8 cellular contexts compared by ENCODE assay signal in the genomic region with DNA sequence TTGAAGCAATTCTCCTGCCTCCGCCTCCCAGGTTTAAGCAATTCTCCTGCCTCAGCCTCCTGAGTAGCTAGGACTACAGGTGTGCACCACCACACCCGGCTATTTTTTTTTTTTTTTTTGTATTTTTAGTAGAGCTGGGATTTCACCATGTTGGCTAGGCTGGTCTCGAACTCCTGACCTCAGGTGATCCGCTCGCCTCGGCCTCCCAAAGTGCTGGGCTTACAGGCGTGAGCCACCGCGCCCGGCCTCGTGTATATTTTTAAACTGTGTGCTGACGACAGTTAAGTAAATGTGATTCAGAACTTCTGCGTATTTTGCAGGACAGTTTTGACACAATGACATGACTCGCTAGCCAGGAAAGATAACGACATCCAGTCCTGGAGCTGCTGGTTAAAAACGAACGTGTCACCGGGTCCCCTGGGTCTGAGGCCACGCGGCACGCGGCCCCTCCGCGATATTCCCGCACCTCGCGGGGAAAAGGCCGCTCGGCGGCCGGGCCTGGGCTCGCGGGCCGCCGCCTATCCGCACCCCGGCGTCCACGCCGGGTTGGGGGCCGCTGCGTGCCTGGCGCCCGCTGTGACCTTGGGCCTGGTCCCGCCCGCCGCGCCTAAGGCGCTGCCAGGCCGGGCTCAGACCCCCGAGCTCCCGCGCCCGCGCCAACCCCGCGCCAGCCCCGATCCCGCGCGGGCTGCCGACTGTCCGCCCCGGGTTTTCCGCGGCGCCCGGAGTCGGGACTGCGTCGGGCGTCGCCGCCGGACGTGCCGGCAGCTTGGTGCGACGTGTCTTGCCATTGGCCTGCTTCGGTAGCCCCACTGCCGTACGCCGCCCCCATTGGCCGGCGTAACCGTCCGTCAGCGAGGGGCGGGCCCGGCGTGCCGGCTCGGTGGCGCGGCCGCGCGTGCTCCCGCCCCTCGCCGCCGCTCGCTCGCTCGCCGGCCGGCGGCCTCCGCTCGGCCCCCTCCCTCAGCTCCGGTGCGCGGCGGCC.
DNase-seq lines count a peak whose midpoint lies in the region; ATAC-seq and TF ChIP-seq lines count a peak whose summit lies in the region.

A gene (plus strand): TSS at position 907 of the 985 bp plus-strand sequence. CDS start 157 bp downstream, outside the sequence.

- ATAC-seq in HG03175 (IDR thresholded peaks at IDR 0.05; ENCODE audit: unreplicated experiment): peak; percentile 94
- peak; percentile 99 for ATAC-seq in central memory CD8-positive, alpha-beta T cell (replicated peaks; ENCODE audit: extremely low read depth, poor library complexity, severe bottlenecking)

- peak; percentile 85 for DNase-seq in AG09309 (ENCODE audit: low read depth)
- DNase-seq in NCI-H446 treated with DMSO at 0.1 percent for 48 hours (lab: John Stamatoyannopoulos, UW): peak; percentile 90
- peak; percentile 97 for DNase-seq in activated CD4-positive, CD25-positive, alpha-beta regulatory T cell treated with anti-CD3 and anti-CD28 coated beads, Interleukin-2, amount 50 U/mL, for 72 hours
- DNase-seq in central memory CD8-positive, alpha-beta T cell (ENCODE audit: low spot score in 2 of 2): peak; percentile 91 to 92
- DNase-seq in islet precursor cell: peak; percentile 98
- peak; percentile 82 to 89 for DNase-seq in stimulated activated CD4-positive, alpha-beta T cell treated with anti-CD3 and anti-CD28 coated beads, Interleukin-12 subunit alpha, Interleukin-12 subunit beta, amount 100 ng/mL, for 24 hours (ENCODE audit: low read depth in 2 of 2)

- H3K36me3 Mint-ChIP-seq in central memory CD8-positive, alpha-beta T cell (ENCODE audit: insufficient read depth): peaks cover 9% of the 10 kb centered on the region

- peak within 1 kb of the TSS; percentile 74 for H3K4me3 ChIP-seq in AG09309 (ENCODE audit: control insufficient read depth, low read depth, low read length)

- in situ Hi-C loops in GM18951 (cut with MboI; ENCODE audit: low sequenced_read_pairs, unreplicated experiment): no loop called here

- H3K4me3 Mint-ChIP-seq in central memory CD8-positive, alpha-beta T cell: peak within 1 kb of the TSS; percentile 86

- no peaks in the 10 kb centered on the region for H3K9me3 Mint-ChIP-seq in central memory CD8-positive, alpha-beta T cell

- H3K27me3 Mint-ChIP-seq in central memory CD8-positive, alpha-beta T cell: no peaks in the 10 kb centered on the region

- H3K4me1 Mint-ChIP-seq in central memory CD8-positive, alpha-beta T cell: peaks cover 18% of the 10 kb centered on the region

- H3K27ac Mint-ChIP-seq in central memory CD8-positive, alpha-beta T cell (ENCODE audit: low read depth): peak within 1 kb of the TSS; percentile 86

- peak; percentile 79 for TF ChIP-seq POLR2A in GM18951 (IDR thresholded peaks at IDR 0.05; ENCODE audit: extremely low read depth, insufficient read depth, insufficient read length)

- TF ChIP-seq CTCF in AG09309 (IDR thresholded peaks at IDR 0.05; ENCODE audit: control insufficient read depth, insufficient read depth, low read depth, low read length, missing control alignments): no peak

Comparison
In these comparisons a context has a peak if more than half of its experiments do, and no peak if none do; other contexts are left out.
1. Peak in every context shown above with its lines: DNase-seq, ATAC-seq and H3K4me3 ChIP-seq.